ENCODE assay signal across 8 cellular contexts in genomic region chr13:21060827-21061076, GRCh38. TPM values are rescaled to one million over a fixed set of nuclear protein-coding genes. Genes with fewer than 3 reads are reported as not detected.
DNase-seq lines count a peak whose midpoint lies in the region; ATAC-seq and TF ChIP-seq lines count a peak whose summit lies in the region.

No MANE protein-coding gene starts in this region.

- H2BK5ac ChIP-seq in neuronal stem cell (ENCODE audit: low read length) = peak overlapping the region; percentile 99

- POLR2A ChIA-PET in CD8-positive, alpha-beta T cell (lab: Charles Lee) = no interaction called here

- H3K14ac ChIP-seq in neuronal stem cell (ENCODE audit: low read length) = no peak overlapping the region

- H4K8ac ChIP-seq in neuronal stem cell (ENCODE audit: low read depth, low read length) = no peak overlapping the region

- peaks cover 6% of the 10 kb centered on the region for H3K4me1 Mint-ChIP-seq in CD8-positive, alpha-beta T cell (ENCODE audit: low read depth)
- peaks cover 6% of the 10 kb centered on the region for H3K4me1 Mint-ChIP-seq in stimulated activated naive CD8-positive, alpha-beta T cell treated with anti-CD3 and anti-CD28 coated beads, Interleukin-15, amount 100 ng/mL, for 72 hours

- no peaks in the 10 kb centered on the region for H3K9me3 Mint-ChIP-seq in CD8-positive, alpha-beta T cell
- H3K9me3 Mint-ChIP-seq in stimulated activated naive CD8-positive, alpha-beta T cell treated with anti-CD3 and anti-CD28 coated beads, Interleukin-15, amount 100 ng/mL, for 72 hours = no peaks in the 10 kb centered on the region

- H2AFZ ChIP-seq in neuronal stem cell (ENCODE audit: low read length) = peak overlapping the region; percentile 97

- WGBS in neuronal stem cell (ENCODE audit: extremely low coverage in 2 of 2, insufficient read length in 2 of 2, insufficient replicate concordance in 1 of 2), 2 donors = no CpG with 5 or more reads among the region's 39 CpGs

- peak; percentile 12 for ATAC-seq in CD8-positive, alpha-beta T cell
- ATAC-seq in stimulated activated naive CD8-positive, alpha-beta T cell treated with anti-CD3 and anti-CD28 coated beads, Interleukin-15, amount 100 ng/mL, for 72 hours = no peak

- no peak for TF ChIP-seq CTCF in CD8-positive, alpha-beta T cell (IDR thresholded peaks at IDR 0.05)
- TF ChIP-seq CTCF in epithelial cell of proximal tubule (conservative IDR thresholded peaks at IDR 0.05; ENCODE audit: low read depth, low read length) = no peak

- intact Hi-C loops in CD8-positive, alpha-beta T cell (cut with DNase I, micrococcal nuclease) = no loop called here

- H2BK12ac ChIP-seq in neuronal stem cell (ENCODE audit: low read length) = peak overlapping the region; percentile 41

- peak overlapping the region; percentile 98 for H2AK5ac ChIP-seq in neuronal stem cell (ENCODE audit: low read depth, low read length)

- H3K4me2 ChIP-seq in neuronal stem cell (ENCODE audit: insufficient read depth, low read length, poor library complexity, severe bottlenecking) = peak overlapping the region; percentile 77

- H2BK120ac ChIP-seq in neuronal stem cell (ENCODE audit: low read depth, low read length) = peak overlapping the region; percentile 4

- no peaks in the 10 kb centered on the region for H3K36me3 ChIP-seq in CD8-positive, alpha-beta T cell (ENCODE audit: insufficient read depth, low read length)
- H3K36me3 ChIP-seq in neuronal stem cell (replicated peaks in 1 of 2; ENCODE audit: control insufficient read depth in 2 of 2, insufficient read depth in 2 of 2, low read length in 2 of 2) = peaks cover 0 to 7% of the 10 kb centered on the region in 2 donors

- H4K91ac ChIP-seq in neuronal stem cell (ENCODE audit: low read depth, low read length, poor library complexity) = no peak overlapping the region

- H3K27me3 ChIP-seq in CD8-positive, alpha-beta T cell (ENCODE audit: insufficient read depth, low read length) = no peaks in the 10 kb centered on the region
- H3K27me3 ChIP-seq in neuronal stem cell (ENCODE audit: control insufficient read depth in 3 of 3, insufficient read depth in 3 of 3, low read depth in 1 of 3, low read length in 3 of 3) = peaks cover 0 to 2% (median 0%) of the 10 kb centered on the region in 3 experiments

- peaks cover 4% of the 10 kb centered on the region for H3K4me1 ChIP-seq in CD8-positive, alpha-beta T cell (ENCODE audit: insufficient read depth, low read length)
- peaks cover 0 to 7% of the 10 kb centered on the region in 2 donors for H3K4me1 ChIP-seq in neuronal stem cell (ENCODE audit: control insufficient read depth in 2 of 2, insufficient read depth in 1 of 2, low read depth in 1 of 2, low read length in 2 of 2)

- no peak overlapping the region for H3K4ac ChIP-seq in neuronal stem cell (ENCODE audit: low read length)

- no peak overlapping the region for H3K4me3 Mint-ChIP-seq in CD8-positive, alpha-beta T cell
- H3K4me3 Mint-ChIP-seq in stimulated activated naive CD8-positive, alpha-beta T cell treated with anti-CD3 and anti-CD28 coated beads, Interleukin-15, amount 100 ng/mL, for 72 hours = peak overlapping the region in 1 of 2 donors; percentile 87

- no peak overlapping the region for H2BK15ac ChIP-seq in neuronal stem cell (ENCODE audit: low read length)

- H3K27ac ChIP-seq in CD8-positive, alpha-beta T cell (ENCODE audit: low read depth, low read length) = no peak overlapping the region
- H3K27ac ChIP-seq in neuronal stem cell (replicated peaks; ENCODE audit: low read length) = peak overlapping the region; percentile 94

- H3K27ac Mint-ChIP-seq in CD8-positive, alpha-beta T cell = no peak overlapping the region
- H3K27ac Mint-ChIP-seq in stimulated activated naive CD8-positive, alpha-beta T cell treated with anti-CD3 and anti-CD28 coated beads, Interleukin-15, amount 100 ng/mL, for 72 hours = no peak overlapping the region

- peak overlapping the region; percentile 100 for H3K18ac ChIP-seq in neuronal stem cell (ENCODE audit: low read length)

- H3K23ac ChIP-seq in neuronal stem cell (ENCODE audit: low read depth, low read length, poor library complexity) = peak overlapping the region; percentile 43

- CTCF ChIA-PET in CD8-positive, alpha-beta T cell (lab: Charles Lee) = no interaction called here

- no peak for DNase-seq in CD8-positive, alpha-beta T cell
- DNase-seq in Jurkat, Clone E6-1 (ENCODE audit: low read depth, low spot score) = no peak
- DNase-seq in epithelial cell of proximal tubule (ENCODE audit: low read depth) (no peak), neuronal stem cell (ENCODE audit: low spot score) (no peak), NCI-H1436 treated with DMSO at 0.1 percent for 48 hours (lab: John Stamatoyannopoulos, UW) (no peak), NCI-H2196 (lab: John Stamatoyannopoulos, UW; ENCODE audit: unreplicated experiment) (no peak)
- DNase-seq in stimulated activated naive CD8-positive, alpha-beta T cell treated with anti-CD3 and anti-CD28 coated beads, Interleukin-15, amount 100 ng/mL, for 72 hours = no peak
- no peak for DNase-seq in activated effector memory CD4-positive, alpha-beta T cell treated with anti-CD3 and anti-CD28 coated beads, Interleukin-2, amount 50 U/mL, for 16 hours

- H3K36me3 Mint-ChIP-seq in CD8-positive, alpha-beta T cell = no peaks in the 10 kb centered on the region

- H3K9me3 ChIP-seq in CD8-positive, alpha-beta T cell (ENCODE audit: low read length) = no peaks in the 10 kb centered on the region
- no peaks in the 10 kb centered on the region for H3K9me3 ChIP-seq in neuronal stem cell (replicated peaks in 1 of 2; ENCODE audit: control insufficient read depth in 2 of 2, insufficient read depth in 1 of 2, low read depth in 1 of 2, low read length in 2 of 2)

- peaks cover 15% of the 10 kb centered on the region for H3K79me1 ChIP-seq in neuronal stem cell (ENCODE audit: low read depth, low read length)

- H3K9ac ChIP-seq in neuronal stem cell (ENCODE audit: low read depth, low read length, poor library complexity) = peak overlapping the region; percentile 93

- peaks cover 30% of the 10 kb centered on the region for H3K27me3 Mint-ChIP-seq in CD8-positive, alpha-beta T cell (ENCODE audit: low read depth)
- peaks cover 41% of the 10 kb centered on the region for H3K27me3 Mint-ChIP-seq in stimulated activated naive CD8-positive, alpha-beta T cell treated with anti-CD3 and anti-CD28 coated beads, Interleukin-15, amount 100 ng/mL, for 72 hours

- peak overlapping the region; percentile 62 for H3K4me3 ChIP-seq in CD8-positive, alpha-beta T cell (ENCODE audit: low read depth, low read length)
- peak overlapping the region; percentile 63 for H3K4me3 ChIP-seq in Jurkat, Clone E6-1 (ENCODE audit: low read length)
- H3K4me3 ChIP-seq in epithelial cell of proximal tubule (ENCODE audit: low read depth, low read length) (peak overlapping the region; percentile 92), neuronal stem cell (ENCODE audit: low read length in 2 of 2) (peak overlapping the region; percentile 66 to 88)

RNA-seq across cellular contexts. Expression of gene LATS2, which starts 0.6 kb away (rescaled TPM):
- 1 to 10 TPM; 7.1 TPM for total RNA-seq in CD8-positive, alpha-beta T cell
- 2.9 TPM for polyA plus RNA-seq in Jurkat, Clone E6-1 (2012; ENCODE audit: insufficient read depth, insufficient read length)
- total RNA-seq in epithelial cell of proximal tubule = 17.1 and 22.1 TPM in 2 replicates
- 13.5 TPM for polyA plus RNA-seq in neuronal stem cell (2013, experiment 1 of 2)
- polyA plus RNA-seq in neuronal stem cell (2013, experiment 2 of 2) = 14.1 TPM
